1 cellular context compared by ENCODE assay signal in genomic region chrX:129980043-129980442, GRCh38.
TF ChIP-seq lines count a peak whose summit lies in the region.

No MANE protein-coding gene starts in this region.

TF ChIP-seq in WTC11, 78 proteins besides CTCF, POLR2A, EP300 and RAD21 (continued from another document):
- TF ChIP-seq PRDM15 (CRISPR knock-in tag; IDR thresholded peaks at IDR 0.05) (no peak), TEAD1 (CRISPR knock-in tag; IDR thresholded peaks at IDR 0.05) (no peak)
